1 cellular context compared by ENCODE assay signal in genomic region chrX:71095033-71095432, GRCh38.
TF ChIP-seq lines count a peak whose summit lies in the region.

No MANE protein-coding gene starts in this region.

TF ChIP-seq in K562, 482 proteins besides CTCF, POLR2A, EP300 and RAD21 (continued from another document and continues in another):
- no peak for TF ChIP-seq TAF15 (IDR thresholded peaks at IDR 0.05; ENCODE audit: low read depth, low read length)
- TF ChIP-seq SREBF1 (IDR thresholded peaks at IDR 0.05; ENCODE audit: borderline replicate concordance, low read depth, low read length): no peak
- no peak for TF ChIP-seq MXD1 (CRISPR knock-in tag; IDR thresholded peaks at IDR 0.05; ENCODE audit: borderline replicate concordance, poor library complexity, severe bottlenecking)
- no peak for TF ChIP-seq ZBTB9 (CRISPR knock-in tag; IDR thresholded peaks at IDR 0.05)
- no peak for TF ChIP-seq ETV5 (CRISPR knock-in tag; IDR thresholded peaks at IDR 0.05; ENCODE audit: low read depth)
- no peak for TF ChIP-seq TFE3 (CRISPR knock-in tag; IDR thresholded peaks at IDR 0.05)
- TF ChIP-seq ZNF263 (CRISPR knock-in tag; IDR thresholded peaks at IDR 0.05; ENCODE audit: borderline replicate concordance): peak; percentile 41; the same call in 1 of the 2 replicates
- no peak for TF ChIP-seq RNF2 (IDR thresholded peaks at IDR 0.05)
- no peak for TF ChIP-seq SRSF1 (IDR thresholded peaks at IDR 0.05; ENCODE audit: low read depth, low read length)
- TF ChIP-seq USF1 (CRISPR knock-in tag; IDR thresholded peaks at IDR 0.05): no peak
- no peak for TF ChIP-seq THAP12 (CRISPR knock-in tag; IDR thresholded peaks at IDR 0.05)
- TF ChIP-seq ZNF311 (CRISPR knock-in tag; IDR thresholded peaks at IDR 0.05): no peak
- no peak for TF ChIP-seq ZNF146 (CRISPR knock-in tag; IDR thresholded peaks at IDR 0.05; ENCODE audit: unreplicated experiment)
- TF ChIP-seq PCBP2 (IDR thresholded peaks at IDR 0.05; ENCODE audit: low read depth, low read length, poor library complexity, severe bottlenecking): no peak
- TF ChIP-seq CGGBP1 (CRISPR knock-in tag; IDR thresholded peaks at IDR 0.05): no peak
- no peak for TF ChIP-seq KAT2B (IDR thresholded peaks at IDR 0.05; ENCODE audit: low read depth, low read length)
- TF ChIP-seq NBN (IDR thresholded peaks at IDR 0.05; ENCODE audit: low read depth): no peak; the same call in 1 of the 2 replicates
- TF ChIP-seq HINFP (tag; conservative IDR thresholded peaks at IDR 0.05; ENCODE audit: low read depth): no peak
- 0 out of 2 replicates have a peak, but pooled peaks have one; percentile 26 for TF ChIP-seq EHMT2 (IDR thresholded peaks at IDR 0.05)
- TF ChIP-seq XRCC4 (IDR thresholded peaks at IDR 0.05; ENCODE audit: extremely low read depth, insufficient read depth, insufficient read length): no peak
- TF ChIP-seq ZBTB8A (IDR thresholded peaks at IDR 0.05; ENCODE audit: partially characterized antibody): no peak
- TF ChIP-seq KAT8 (IDR thresholded peaks at IDR 0.05; ENCODE audit: low read depth): no peak
- TF ChIP-seq ZNF764 (CRISPR knock-in tag; IDR thresholded peaks at IDR 0.05; ENCODE audit: low read depth): no peak
- TF ChIP-seq RCOR1 (IDR thresholded peaks at IDR 0.05; ENCODE audit: borderline replicate concordance in 1 of 2, low read depth in 2 of 2, low read length in 2 of 2): peak in 1 of 2 experiments; percentile 20; a peak in 1 of 4 replicates
- no peak for TF ChIP-seq ZC3H4 (CRISPR knock-in tag; IDR thresholded peaks at IDR 0.05; ENCODE audit: borderline replicate concordance)
- TF ChIP-seq TCF7L2 (IDR thresholded peaks at IDR 0.05; ENCODE audit: low read depth, low read length): no peak
- no peak for TF ChIP-seq ZFP36 (IDR thresholded peaks at IDR 0.05; ENCODE audit: low read depth, low read length, partially characterized antibody)
- TF ChIP-seq ZNF507 (tag; conservative IDR thresholded peaks at IDR 0.05): no peak
- TF ChIP-seq RBM15 (IDR thresholded peaks at IDR 0.05; ENCODE audit: insufficient read depth, low read length): no peak
- no peak for TF ChIP-seq RFX1 (IDR thresholded peaks at IDR 0.05)
- TF ChIP-seq CTCFL (IDR thresholded peaks at IDR 0.05; ENCODE audit: borderline replicate concordance, insufficient read depth, low read depth, low read length, poor library complexity, severe bottlenecking): no peak
- no peak for TF ChIP-seq BDP1 (IDR thresholded peaks at IDR 0.05; ENCODE audit: insufficient read depth, insufficient read length)
- no peak for TF ChIP-seq JUN (IDR thresholded peaks at IDR 0.05; ENCODE audit: borderline replicate concordance, low read depth, low read length)
- no peak for TF ChIP-seq JUN (CRISPR knock-in tag; IDR thresholded peaks at IDR 0.05; ENCODE audit: borderline replicate concordance)
- no peak for TF ChIP-seq CXXC5 (CRISPR knock-in tag; IDR thresholded peaks at IDR 0.05)
- TF ChIP-seq TCF3 (CRISPR knock-in tag; IDR thresholded peaks at IDR 0.05): peak; percentile 69
- no peak for TF ChIP-seq IRF2 (CRISPR knock-in tag; IDR thresholded peaks at IDR 0.05)
- no peak for TF ChIP-seq ZNF778 (CRISPR knock-in tag; IDR thresholded peaks at IDR 0.05)
- TF ChIP-seq ATF1 (CRISPR knock-in tag; IDR thresholded peaks at IDR 0.05): no peak
- TF ChIP-seq ATF1 (tag; IDR thresholded peaks at IDR 0.05): no peak
- no peak for TF ChIP-seq FOXA1 (IDR thresholded peaks at IDR 0.05; ENCODE audit: borderline replicate concordance)
- TF ChIP-seq IRF1 (CRISPR knock-in tag; IDR thresholded peaks at IDR 0.05; ENCODE audit: borderline replicate concordance): no peak
- TF ChIP-seq PPARD (CRISPR knock-in tag; IDR thresholded peaks at IDR 0.05): no peak
- no peak for TF ChIP-seq FOXP4 (CRISPR knock-in tag; IDR thresholded peaks at IDR 0.05; ENCODE audit: borderline replicate concordance)
- TF ChIP-seq MEIS2 (IDR thresholded peaks at IDR 0.05; ENCODE audit: partially characterized antibody): peak; percentile 68
- TF ChIP-seq STAG1 (CRISPR knock-in tag; IDR thresholded peaks at IDR 0.05; ENCODE audit: borderline replicate concordance): no peak
- TF ChIP-seq CHAMP1 (IDR thresholded peaks at IDR 0.05): no peak
- TF ChIP-seq NFE2L1 (tag; IDR thresholded peaks at IDR 0.05; ENCODE audit: borderline replicate concordance, low read depth): no peak
- TF ChIP-seq RBM22 (IDR thresholded peaks at IDR 0.05; ENCODE audit: low read depth, low read length, poor library complexity, severe bottlenecking): no peak
- TF ChIP-seq NR1H2 (CRISPR knock-in tag; IDR thresholded peaks at IDR 0.05): no peak
- no peak for TF ChIP-seq GABPA (tag; conservative IDR thresholded peaks at IDR 0.05; ENCODE audit: low read depth)
- TF ChIP-seq MLLT1 (IDR thresholded peaks at IDR 0.05): no peak
